Comparison of ENCODE assay signal across 16 cellular contexts in genomic region chr4:164802301-164802700, GRCh38. TPM values are rescaled to one million over a fixed set of nuclear protein-coding genes. Genes with fewer than 3 reads are reported as not detected.
DNase-seq lines count a peak whose midpoint lies in the region; ATAC-seq and TF ChIP-seq lines count a peak whose summit lies in the region.
"Had no signal": no experiment of that assay in that cellular context is flagged by ENCODE, and none has a peak within 500 bp of the region (broad histone marks: within the 10 kb centered on the region; RNA-seq: fewer than 3 reads in every experiment).

No MANE protein-coding gene starts in this region.

- no peaks in the 10 kb centered on the region for H3K36me3 ChIP-seq in Caco-2 (ENCODE audit: control insufficient read depth, insufficient read depth, low read length)
- H3K36me3 ChIP-seq in WERI-Rb-1: no peaks in the 10 kb centered on the region
- H3K36me3 ChIP-seq: BLaER1 treated with 17β-estradiol and CSF1 and Interleukin-3, amounts not matched to agents 10 nM and 100 nM had no signal

- POLR2A ChIA-PET in Caco-2 (lab: Charles Lee): interaction anchor here (0.5 kb wide), 1 partner anchor 140 kb away, joined by 3 read pairs; no protein-coding TSS in a partner anchor

- H3K4me3 ChIP-seq in Caco-2 (ENCODE audit: low read depth, low read length): no peak overlapping the region
- H3K4me3 ChIP-seq in WERI-Rb-1 (ENCODE audit: low read depth, low read length): no peak overlapping the region
- H3K4me3 ChIP-seq: BLaER1 treated with 17β-estradiol and CSF1 and Interleukin-3, amounts not matched to agents 10 nM and 100 nM; K562 had no signal

- no peak overlapping the region for H3K27ac ChIP-seq in WERI-Rb-1
- H3K27ac ChIP-seq: BLaER1 treated with 17β-estradiol and CSF1 and Interleukin-3, amounts not matched to agents 10 nM and 100 nM had no signal

- peaks cover 22% of the 10 kb centered on the region for H3K4me1 Mint-ChIP-seq in Caco-2 (ENCODE audit: low read depth, unreplicated experiment)
- H3K4me1 Mint-ChIP-seq: CD4-positive, CD25-positive, alpha-beta regulatory T cell had no signal

- CTCF ChIA-PET in Caco-2 (lab: Charles Lee): no interaction called here

- BruUV-seq in Caco-2 (replicated peaks; lab: Mats Ljungman, UMichigan): no TSS peak

- H3K27me3 Mint-ChIP-seq in Caco-2 (ENCODE audit: insufficient read depth, unreplicated experiment): no peaks in the 10 kb centered on the region
- H3K27me3 Mint-ChIP-seq: CD4-positive, CD25-positive, alpha-beta regulatory T cell had no signal

- H3K27me3 ChIP-seq in Caco-2 (replicated peaks; ENCODE audit: control insufficient read depth, insufficient read depth, low read length) (no peaks in the 10 kb centered on the region), WERI-Rb-1 (ENCODE audit: insufficient read depth, low read depth, severe bottlenecking) (no peaks in the 10 kb centered on the region)
- H3K27me3 ChIP-seq: BLaER1 treated with 17β-estradiol and CSF1 and Interleukin-3, amounts not matched to agents 10 nM and 100 nM had no signal

- no peaks in the 10 kb centered on the region for H3K9me3 Mint-ChIP-seq in Caco-2 (ENCODE audit: unreplicated experiment)

- ATAC-seq in left colon (no peak), GM18907 (IDR thresholded peaks at IDR 0.05; ENCODE audit: unreplicated experiment) (no peak)
- ATAC-seq: K562 had no signal

- no peak overlapping the region for H3K4me3 Mint-ChIP-seq in Caco-2 (ENCODE audit: unreplicated experiment)
- H3K4me3 Mint-ChIP-seq: CD4-positive, CD25-positive, alpha-beta regulatory T cell; HFFc6 had no signal

- DNase-seq in Caco-2 (no peak), WERI-Rb-1 (peak; percentile 23), kidney tubule cell (ENCODE audit: low spot score) (peak; percentile 56), renal cortical epithelial cell (ENCODE audit: low read depth) (peak; percentile 60), left colon (no peak), NAMALWA (ENCODE audit: low spot score) (no peak)
- DNase-seq: 8988T; CD4-positive, CD25-positive, alpha-beta regulatory T cell; DMS79; GOT3; HCEC 1CT; HFFc6 had no signal

- no peaks in the 10 kb centered on the region for H3K9me3 ChIP-seq in Caco-2
- H3K9me3 ChIP-seq in WERI-Rb-1 (ENCODE audit: severe bottlenecking): no peaks in the 10 kb centered on the region
- H3K9me3 ChIP-seq: BLaER1 treated with 17β-estradiol and CSF1 and Interleukin-3, amounts not matched to agents 10 nM and 100 nM had no signal

- intact Hi-C loops in Caco-2 (cut with micrococcal nuclease; ENCODE audit: unreplicated experiment): no loop called here
- intact Hi-C loops in left colon (cut with DNase I, micrococcal nuclease): no loop called here

- H3K4me1 ChIP-seq in Caco-2: peaks cover 37% of the 10 kb centered on the region
- H3K4me1 ChIP-seq: BLaER1 treated with 17β-estradiol and CSF1 and Interleukin-3, amounts not matched to agents 10 nM and 100 nM had no signal

- TF ChIP-seq CTCF in Caco-2 (IDR thresholded peaks at IDR 0.05; ENCODE audit: insufficient read depth in 1 of 2, low read depth in 1 of 2, low read length in 1 of 2, severe bottlenecking in 1 of 2, unreplicated experiment in 1 of 2): no peak
- TF ChIP-seq CTCF in WERI-Rb-1 (IDR thresholded peaks at IDR 0.05; ENCODE audit: low read depth, low read length): no peak

- peak overlapping the region; percentile 49 for H3K27ac Mint-ChIP-seq in Caco-2 (ENCODE audit: unreplicated experiment)
- H3K27ac Mint-ChIP-seq: CD4-positive, CD25-positive, alpha-beta regulatory T cell; HFFc6 had no signal

- no peaks in the 10 kb centered on the region for H3K36me3 Mint-ChIP-seq in Caco-2 (ENCODE audit: insufficient read depth, unreplicated experiment)
- H3K36me3 Mint-ChIP-seq: CD4-positive, CD25-positive, alpha-beta regulatory T cell had no signal

RNA-seq across cellular contexts. Expression of gene SMIM31, which starts 48.4 kb away (rescaled TPM):
- total RNA-seq in Caco-2 (2022): not detected in 2 replicates
- 0.05 TPM in 1 of 2 replicates, not detected in the other for total RNA-seq in renal cortical epithelial cell
- total RNA-seq in left colon: 10 to 100 TPM; 30.6 to 31.9 TPM
- total RNA-seq: CD4-positive, CD25-positive, alpha-beta regulatory T cell; G401; HFFc6; K562 had no signal

Comparison
In these comparisons a context has a peak if more than half of its experiments do, and no peak if none do; other contexts are left out.
1. DNase-seq: peak in WERI-Rb-1 (single experiment), kidney tubule cell (single experiment) and renal cortical epithelial cell (single experiment); none in Caco-2 (0 of 2), left colon (0 of 2) and NAMALWA (single experiment).
2. RNA of gene SMIM31, which starts 48.4 kb away (total RNA-seq): 30.6 to 31.9 TPM in left colon; not detected in Caco-2 and 0.05 TPM in renal cortical epithelial cell; every median in the first group is over 10 times any median in the second.